ENCODE assay signal across 18 cellular contexts in genomic region chr6:34052918-34053608, GRCh38.
"Had no signal": no experiment of that assay in that cellular context is flagged by ENCODE, and none has a peak within 500 bp of the region (broad histone marks: within the 10 kb centered on the region; RNA-seq: fewer than 3 reads in every experiment).

No MANE protein-coding gene starts in this region.

- H3K4me3 ChIP-seq: adrenal gland, dorsolateral prefrontal cortex, left lung, prostate gland, skin epidermis, tibial nerve, uterus had no signal

- H3K27me3 ChIP-seq: uterus had no signal

- H3K9me3 ChIP-seq: adrenal gland, left lung, prostate gland, tibial nerve, uterus had no signal

- FAIRE-seq: kidney had no signal

- H3K27ac ChIP-seq: adrenal gland, left lung, prostate gland, skin epidermis, tibial nerve, uterus, VCaP had no signal

- ATAC-seq: activated T-cell treated with anti-CD3 and anti-CD28 coated beads, Interleukin-2, amount 50 U/mL, for 72 hours; left lung; right cardiac atrium had no signal

- DNase-seq: activated CD4-positive, alpha-beta T cell treated with anti-CD3 and anti-CD28 coated beads, Interleukin-2, amount 50 U/mL, for 4 hours; activated effector memory CD4-positive, alpha-beta T cell treated with anti-CD3 and anti-CD28 coated beads, Interleukin-2, amount 50 U/mL, for 16 hours; activated naive CD4-positive, alpha-beta T cell treated with anti-CD3 and anti-CD28 coated beads, Interleukin-2, amount 50 U/mL, for 16 hours; activated T-cell treated with anti-CD3 and anti-CD28 coated beads, Interleukin-2, amount 50 U/mL, for 72 hours; adrenal gland; dorsolateral prefrontal cortex; foreskin melanocyte; kidney; mammary epithelial cell; nephron progenitor cell; right cardiac atrium; stimulated activated CD4-positive, alpha-beta T cell treated with anti-CD3 and anti-CD28 coated beads, Interleukin-2, amount 100 ng/mL, for 48 hours; uterus had no signal

- H3K36me3 ChIP-seq: adrenal gland, left lung, prostate gland, tibial nerve, uterus had no signal

- H3K4me1 ChIP-seq: adrenal gland, left lung, prostate gland, uterus had no signal
